8 cellular contexts compared by ENCODE assay signal in genomic region chr2:120934891-120935338, GRCh38.
DNase-seq lines count a peak whose midpoint lies in the region; ATAC-seq, FAIRE-seq and TF ChIP-seq lines count a peak whose summit lies in the region.
"Had no signal": no experiment of that assay in that cellular context is flagged by ENCODE, and none has a peak within 500 bp of the region (broad histone marks: within the 10 kb centered on the region; RNA-seq: fewer than 3 reads in every experiment).

No MANE protein-coding gene starts in this region.

- intact Hi-C loops in HepG2 (cut with micrococcal nuclease; ENCODE audit: unreplicated experiment) = no loop called here

- WGBS in HepG2 (ENCODE audit: low lambda C conversion rate) = 2% methylated on average over 10 of the region's 10 CpGs

- TF ChIP-seq EP300 in HepG2 (IDR thresholded peaks at IDR 0.05; ENCODE audit: low read depth in 2 of 2, low read length in 2 of 2) (peak in 1 of 2 experiments; percentile 57; a peak in 1 of 4 replicates), HepG2 (CRISPR knock-in tag; IDR thresholded peaks at IDR 0.05; ENCODE audit: borderline replicate concordance) (no peak)

- H3K4me1 ChIP-seq in HepG2 (ENCODE audit: insufficient read depth, low read length) (peaks cover 73% of the 10 kb centered on the region), BE2C (peaks cover 22% of the 10 kb centered on the region), GM23338 (ENCODE audit: insufficient read depth) (peaks cover 12% of the 10 kb centered on the region)

- H3K9ac ChIP-seq in HepG2 (ENCODE audit: insufficient read depth, low read depth, low read length) = peak overlapping the region; percentile 21; the same call in 1 of the 2 replicates

- no peaks in the 10 kb centered on the region; the same call in 1 of the 2 replicates for H3F3A ChIP-seq in GM23338 (replicated peaks; ENCODE audit: low read depth)

- TF ChIP-seq CTCF in cardiac fibroblast (IDR thresholded peaks at IDR 0.05; ENCODE audit: low read depth, low read length) (no peak), HepG2 (CRISPR knock-in tag; IDR thresholded peaks at IDR 0.05) (no peak), BE2C (IDR thresholded peaks at IDR 0.05; ENCODE audit: low read depth, low read length) (no peak), GM23338 (conservative IDR thresholded peaks at IDR 0.05; ENCODE audit: low read depth in 2 of 2) (no peak)

- DNase-seq in HuH-7 (ENCODE audit: low spot score) = peak; percentile 30
- peak; percentile 63 to 93 for DNase-seq in cardiac fibroblast (ENCODE audit: low read depth in 2 of 2)
- DNase-seq in HepG2 (ENCODE audit: low spot score) = peak; percentile 84
- DNase-seq in urothelium cell line (ENCODE audit: low spot score) = peak; percentile 94
- DNase-seq in retina = no peak
- DNase-seq in BE2C = no peak
- DNase-seq in GM23338 (ENCODE audit: low spot score) = no peak

- TF ChIP-seq RAD21 in HepG2 (CRISPR knock-in tag; IDR thresholded peaks at IDR 0.05) = no peak

- CTCF ChIA-PET in HepG2 (lab: Yijun Ruan, JAX; ENCODE audit: low intra/inter-chr PET ratio, low total read pairs) = no interaction called here

- peak; percentile 83 for FAIRE-seq in HepG2 (lab: Jason Lieb, UNC)
- FAIRE-seq in urothelium cell line (lab: Jason Lieb, UNC) = peak; percentile 58

- H3K36me3 Mint-ChIP-seq in GM23338 (ENCODE audit: low read depth) = peaks cover 26% of the 10 kb centered on the region
- H3K36me3 Mint-ChIP-seq: memory B cell had no signal

- H3K36me3 ChIP-seq in HepG2 (replicated peaks in 1 of 2; ENCODE audit: control insufficient read depth in 1 of 2, insufficient read depth in 2 of 2, low read length in 2 of 2) = no peaks in the 10 kb centered on the region
- no peaks in the 10 kb centered on the region for H3K36me3 ChIP-seq in BE2C
- H3K36me3 ChIP-seq in GM23338 (ENCODE audit: insufficient read depth) = no peaks in the 10 kb centered on the region

- H3K9me3 Mint-ChIP-seq in GM23338 = no peaks in the 10 kb centered on the region; the same call in 2 of the 3 replicates

- in situ Hi-C loops in HepG2 (cut with HindIII; ENCODE audit: extremely low pct_ligation_motif_present, low pct_unique_long_range_greater_than_20kb) = no loop called here

- ATAC-seq in HepG2 (peak; percentile 59), GM23338 (no peak)

- POLR2A ChIA-PET in HepG2 (lab: Yijun Ruan, JAX) = no interaction called here

- H3K27me3 ChIP-seq in HepG2 (ENCODE audit: control insufficient read depth in 1 of 2, insufficient read depth in 2 of 2, low read length in 2 of 2) = peaks cover 2 to 6% of the 10 kb centered on the region in 2 experiments; a peak in 2 of 5 replicates
- H3K27me3 ChIP-seq in BE2C = no peaks in the 10 kb centered on the region
- no peaks in the 10 kb centered on the region for H3K27me3 ChIP-seq in GM23338 (ENCODE audit: insufficient read depth)

- no peaks in the 10 kb centered on the region for H3K9me2 ChIP-seq in GM23338 (ENCODE audit: insufficient read depth)

- H3K4me1 Mint-ChIP-seq in GM23338 = peaks cover 33% of the 10 kb centered on the region
- H3K4me1 Mint-ChIP-seq: memory B cell had no signal

- no peak overlapping the region for H3K4me3 Mint-ChIP-seq in GM23338
- H3K4me3 Mint-ChIP-seq: memory B cell had no signal

- H3K27ac ChIP-seq in HepG2 (ENCODE audit: extremely low read length, insufficient read depth, low read length) (no peak overlapping the region), GM23338 (ENCODE audit: low read depth) (no peak overlapping the region)

- TF ChIP-seq POLR2A in HepG2 (IDR thresholded peaks at IDR 0.05; ENCODE audit: insufficient read depth in 1 of 2, low read depth in 2 of 2, low read length in 2 of 2) = no peak

- no TSS peak for BruUV-seq in HepG2 (replicated peaks; lab: Mats Ljungman, UMichigan)

- H3K79me2 ChIP-seq in HepG2 (ENCODE audit: insufficient read depth, low read length) (no peaks in the 10 kb centered on the region), GM23338 (replicated peaks; ENCODE audit: insufficient read depth) (peaks cover 38% of the 10 kb centered on the region)

- peak overlapping the region; percentile 87 for H3K4me2 ChIP-seq in HepG2 (ENCODE audit: low read depth, low read length)
- H3K4me2 ChIP-seq in GM23338 = no peak overlapping the region

- peaks cover 7% of the 10 kb centered on the region for H3K9me3 ChIP-seq in HepG2 (ENCODE audit: low read length)
- no peaks in the 10 kb centered on the region for H3K9me3 ChIP-seq in BE2C

- H2AFZ ChIP-seq in HepG2 (ENCODE audit: low read length) (no peak overlapping the region), GM23338 (no peak overlapping the region)

- H3K27me3 Mint-ChIP-seq in GM23338 (ENCODE audit: insufficient read depth, low read depth, poor library complexity) = peaks cover 9% of the 10 kb centered on the region

- peak overlapping the region in 1 of 2 donors; percentile 16 for H3K4me3 ChIP-seq in cardiac fibroblast (replicated peaks in 1 of 2; ENCODE audit: low read depth in 2 of 2, low read length in 2 of 2)
- H3K4me3 ChIP-seq in HepG2 (replicated peaks in 1 of 3; ENCODE audit: insufficient read depth in 1 of 3, low read depth in 2 of 3, low read length in 3 of 3) = peak overlapping the region; percentile 13 to 63 (median 25); a peak in 5 of 6 replicates
- H3K4me3 ChIP-seq in BE2C (ENCODE audit: low read depth, low read length) = no peak overlapping the region
- H3K4me3 ChIP-seq in GM23338 = no peak overlapping the region

- H4K20me1 ChIP-seq in HepG2 (ENCODE audit: insufficient read depth, low read length) (no peaks in the 10 kb centered on the region), GM23338 (replicated peaks; ENCODE audit: insufficient read depth) (peaks cover 36% of the 10 kb centered on the region)

- H3K27ac Mint-ChIP-seq in GM23338 = no peak overlapping the region
- H3K27ac Mint-ChIP-seq: memory B cell had no signal

TF ChIP-seq in HepG2, 621 proteins besides CTCF, POLR2A, EP300 and RAD21 (continues in another document):
- TF ChIP-seq ELF3 (CRISPR knock-in tag; IDR thresholded peaks at IDR 0.05) = 0 out of 2 replicates have a peak, but pooled peaks have one; percentile 5
- TF ChIP-seq, protein P1, sequence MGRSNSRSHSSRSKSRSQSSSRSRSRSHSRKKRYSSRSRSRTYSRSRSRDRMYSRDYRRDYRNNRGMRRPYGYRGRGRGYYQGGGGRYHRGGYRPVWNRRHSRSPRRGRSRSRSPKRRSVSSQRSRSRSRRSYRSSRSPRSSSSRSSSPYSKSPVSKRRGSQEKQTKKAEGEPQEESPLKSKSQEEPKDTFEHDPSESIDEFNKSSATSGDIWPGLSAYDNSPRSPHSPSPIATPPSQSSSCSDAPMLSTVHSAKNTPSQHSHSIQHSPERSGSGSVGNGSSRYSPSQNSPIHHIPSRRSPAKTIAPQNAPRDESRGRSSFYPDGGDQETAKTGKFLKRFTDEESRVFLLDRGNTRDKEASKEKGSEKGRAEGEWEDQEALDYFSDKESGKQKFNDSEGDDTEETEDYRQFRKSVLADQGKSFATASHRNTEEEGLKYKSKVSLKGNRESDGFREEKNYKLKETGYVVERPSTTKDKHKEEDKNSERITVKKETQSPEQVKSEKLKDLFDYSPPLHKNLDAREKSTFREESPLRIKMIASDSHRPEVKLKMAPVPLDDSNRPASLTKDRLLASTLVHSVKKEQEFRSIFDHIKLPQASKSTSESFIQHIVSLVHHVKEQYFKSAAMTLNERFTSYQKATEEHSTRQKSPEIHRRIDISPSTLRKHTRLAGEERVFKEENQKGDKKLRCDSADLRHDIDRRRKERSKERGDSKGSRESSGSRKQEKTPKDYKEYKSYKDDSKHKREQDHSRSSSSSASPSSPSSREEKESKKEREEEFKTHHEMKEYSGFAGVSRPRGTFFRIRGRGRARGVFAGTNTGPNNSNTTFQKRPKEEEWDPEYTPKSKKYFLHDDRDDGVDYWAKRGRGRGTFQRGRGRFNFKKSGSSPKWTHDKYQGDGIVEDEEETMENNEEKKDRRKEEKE (IDR thresholded peaks at IDR 0.05) = no peak
- peak; percentile 41; the same call in 1 of the 2 replicates for TF ChIP-seq SP5 (CRISPR knock-in tag; IDR thresholded peaks at IDR 0.05; ENCODE audit: borderline replicate concordance, low read depth)
- TF ChIP-seq BORCS8-MEF2B (CRISPR knock-in tag; IDR thresholded peaks at IDR 0.05) = no peak
- 0 out of 2 replicates have a peak, but pooled peaks have one; percentile 10 for TF ChIP-seq HMG20A (CRISPR knock-in tag; IDR thresholded peaks at IDR 0.05; ENCODE audit: borderline replicate concordance)
- peak; percentile 58 for TF ChIP-seq DPF2 (CRISPR knock-in tag; IDR thresholded peaks at IDR 0.05; ENCODE audit: borderline replicate concordance, low read depth)

TF ChIP-seq in GM23338, 12 proteins besides CTCF, POLR2A, EP300 and RAD21 (continues in another document):
- no peak for TF ChIP-seq EZH2phosphoT487 (IDR thresholded peaks at IDR 0.05; ENCODE audit: unreplicated experiment)
- TF ChIP-seq, protein P2, sequence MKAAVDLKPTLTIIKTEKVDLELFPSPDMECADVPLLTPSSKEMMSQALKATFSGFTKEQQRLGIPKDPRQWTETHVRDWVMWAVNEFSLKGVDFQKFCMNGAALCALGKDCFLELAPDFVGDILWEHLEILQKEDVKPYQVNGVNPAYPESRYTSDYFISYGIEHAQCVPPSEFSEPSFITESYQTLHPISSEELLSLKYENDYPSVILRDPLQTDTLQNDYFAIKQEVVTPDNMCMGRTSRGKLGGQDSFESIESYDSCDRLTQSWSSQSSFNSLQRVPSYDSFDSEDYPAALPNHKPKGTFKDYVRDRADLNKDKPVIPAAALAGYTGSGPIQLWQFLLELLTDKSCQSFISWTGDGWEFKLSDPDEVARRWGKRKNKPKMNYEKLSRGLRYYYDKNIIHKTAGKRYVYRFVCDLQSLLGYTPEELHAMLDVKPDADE (IDR thresholded peaks at IDR 0.05) = no peak
- TF ChIP-seq ZNF114 (CRISPR knock-in tag; IDR thresholded peaks at IDR 0.05) = no peak
- no peak for TF ChIP-seq EZH2 (IDR thresholded peaks at IDR 0.05; ENCODE audit: low read depth, unreplicated experiment)
- no peak for TF ChIP-seq ZNF331 (CRISPR knock-in tag; IDR thresholded peaks at IDR 0.05; ENCODE audit: low read depth)
- TF ChIP-seq NANOG (IDR thresholded peaks at IDR 0.05; ENCODE audit: borderline replicate concordance) = no peak
- no peak for TF ChIP-seq POLR2AphosphoS5 (IDR thresholded peaks at IDR 0.05; ENCODE audit: low read depth)
- no peak for TF ChIP-seq CREB1 (CRISPR knock-in tag; IDR thresholded peaks at IDR 0.05; ENCODE audit: low read depth)
- TF ChIP-seq JUNB (IDR thresholded peaks at IDR 0.05; ENCODE audit: unreplicated experiment) = no peak

Comparison
In these comparisons a context has a peak if more than half of its experiments do, and no peak if none do; other contexts are left out.
1. DNase-seq: peak in HuH-7 (single experiment), cardiac fibroblast (2 of 2), HepG2 (single experiment) and urothelium cell line (single experiment); none in retina (single experiment), BE2C (single experiment) and GM23338 (single experiment).
2. H3K4me3 ChIP-seq: peak in HepG2 (3 of 3); none in BE2C (single experiment) and GM23338 (single experiment).